ENCODE assay signal across 18 cellular contexts in genomic region chr18:31646332-31646822, GRCh38. TPM values are rescaled to one million over a fixed set of nuclear protein-coding genes. Genes with fewer than 3 reads are reported as not detected.
DNase-seq lines count a peak whose midpoint lies in the region; ATAC-seq and TF ChIP-seq lines count a peak whose summit lies in the region.
"Had no signal": no experiment of that assay in that cellular context is flagged by ENCODE, and none has a peak within 500 bp of the region (broad histone marks: within the 10 kb centered on the region; RNA-seq: fewer than 3 reads in every experiment).

No MANE protein-coding gene starts in this region.

- no peak for TF ChIP-seq CTCF in psoas muscle (IDR thresholded peaks at IDR 0.05)

- H3K4me1 ChIP-seq in BLaER1 (peaks cover 22% of the 10 kb centered on the region), psoas muscle (peaks cover 9% of the 10 kb centered on the region)

- peak overlapping the region; percentile 56 for H3K4me2 ChIP-seq in BLaER1

- H3K9me3 Mint-ChIP-seq in dendritic cell treated with granulocyte-macrophage colony-stimulating factor and Interleukin-4, amounts not matched to agents 40 ng/mL and 50 ng/mL, for 4 days: no peaks in the 10 kb centered on the region
- H3K9me3 Mint-ChIP-seq: T-helper 1 cell treated with Interleukin-12 subunit alpha and Interleukin-12 subunit beta and Interleukin-4 antibody, amounts not matched to agents 30 μg/mL and 1 μg/mL, for 36 hours had no signal

- DNase-seq in Kasumi-1 (lab: John Stamatoyannopoulos, UW): peak; percentile 34 to 37
- no peak for DNase-seq in caudate nucleus (lab: John Stamatoyannopoulos, UW)
- no peak for DNase-seq in left cardiac atrium
- DNase-seq in psoas muscle: no peak
- no peak for DNase-seq in NCI-H1436 treated with DMSO at 0.1 percent for 48 hours (lab: John Stamatoyannopoulos, UW)
- DNase-seq: activated CD4-positive, alpha-beta T cell treated with anti-CD3 and anti-CD28 coated beads, Interleukin-2, amount 50 U/mL, for 4 hours; activated naive CD4-positive, alpha-beta T cell treated with Interleukin-2 at 50 U/mL for 16 hours; DMS79; NCI-H2171; stimulated activated CD4-positive, alpha-beta T cell treated with anti-CD3 and anti-CD28 coated beads, Interleukin-1b, Interleukin-23, amount 100 ng/mL, for 48 hours had no signal

- H3K4me1 Mint-ChIP-seq in dendritic cell treated with granulocyte-macrophage colony-stimulating factor and Interleukin-4, amounts not matched to agents 40 ng/mL and 50 ng/mL, for 4 days (ENCODE audit: low read depth): peaks cover 8% of the 10 kb centered on the region

- intact Hi-C loops in dendritic cell treated with granulocyte-macrophage colony-stimulating factor and Interleukin-4, amounts not matched to agents 40 ng/mL and 50 ng/mL, for 4 days (cut with micrococcal nuclease): no loop called here
- intact Hi-C loops in left cardiac atrium (cut with DNase I) (no loop called here), psoas muscle (cut with DNase I) (no loop called here)

- H3K9ac ChIP-seq in BLaER1: no peak overlapping the region

- peak overlapping the region; percentile 12 for H3K27ac Mint-ChIP-seq in dendritic cell treated with granulocyte-macrophage colony-stimulating factor and Interleukin-4, amounts not matched to agents 40 ng/mL and 50 ng/mL, for 4 days
- H3K27ac Mint-ChIP-seq: T-helper 1 cell treated with Interleukin-12 subunit alpha and Interleukin-12 subunit beta and Interleukin-4 antibody, amounts not matched to agents 30 μg/mL and 1 μg/mL, for 36 hours had no signal

- H3K36me3 Mint-ChIP-seq in dendritic cell treated with granulocyte-macrophage colony-stimulating factor and Interleukin-4, amounts not matched to agents 40 ng/mL and 50 ng/mL, for 4 days (ENCODE audit: low read depth): no peaks in the 10 kb centered on the region

- ATAC-seq in GM18868 (IDR thresholded peaks at IDR 0.05; ENCODE audit: unreplicated experiment) (peak; percentile 27), left cardiac atrium (no peak), psoas muscle (no peak)
- ATAC-seq: Panc1 had no signal

- WGBS in psoas muscle, 3 donors: 76 to 83% (median 80%) methylated on average over 5 of the region's 5 CpGs

- no peaks in the 10 kb centered on the region for H3K36me3 ChIP-seq in BLaER1
- no peaks in the 10 kb centered on the region for H3K36me3 ChIP-seq in psoas muscle (ENCODE audit: insufficient read depth in 1 of 2, low read depth in 1 of 2)

- H3K4me3 ChIP-seq in BLaER1 (no peak overlapping the region), psoas muscle (no peak overlapping the region)

- H3K27ac ChIP-seq in BLaER1: 0 out of 2 replicates have a peak overlapping the region, but pooled peaks have one; percentile 2
- H3K27ac ChIP-seq in caudate nucleus (ENCODE audit: low read depth, low read length): no peak overlapping the region
- H3K27ac ChIP-seq in psoas muscle: no peak overlapping the region

- H3K27me3 ChIP-seq in BLaER1 (no peaks in the 10 kb centered on the region), psoas muscle (ENCODE audit: insufficient read depth in 3 of 3, low read length in 2 of 3) (no peaks in the 10 kb centered on the region)

- no peak overlapping the region for H3K4me3 Mint-ChIP-seq in dendritic cell treated with granulocyte-macrophage colony-stimulating factor and Interleukin-4, amounts not matched to agents 40 ng/mL and 50 ng/mL, for 4 days
- H3K4me3 Mint-ChIP-seq: T-helper 1 cell treated with Interleukin-12 subunit alpha and Interleukin-12 subunit beta and Interleukin-4 antibody, amounts not matched to agents 30 μg/mL and 1 μg/mL, for 36 hours had no signal

- H4K20me1 ChIP-seq in BLaER1: no peaks in the 10 kb centered on the region

- no peaks in the 10 kb centered on the region for H3K27me3 Mint-ChIP-seq in dendritic cell treated with granulocyte-macrophage colony-stimulating factor and Interleukin-4, amounts not matched to agents 40 ng/mL and 50 ng/mL, for 4 days

- H3K9me3 ChIP-seq in BLaER1 (no peaks in the 10 kb centered on the region), psoas muscle (no peaks in the 10 kb centered on the region)

RNA-seq across cellular contexts. Expression of gene B4GALT6, which starts 38.0 kb away (rescaled TPM):
- 10 to 100 TPM in 1 of 2 donors, 1 to 10 TPM in 1; 7.9 to 12.0 TPM for total RNA-seq in left cardiac atrium
- 10 to 100 TPM in 1 of 4 donors, 1 to 10 TPM in 3; 4.1 to 13.3 (median 9.0) TPM for total RNA-seq in psoas muscle
- polyA plus RNA-seq in psoas muscle: 1 to 10 TPM in 2 of 3 donors, under 1 TPM in 1; 0.98 to 6.7 (median 4.0) TPM

RNA-seq across cellular contexts. Expression of gene TTR, which starts 54.7 kb away (rescaled TPM):
- under 1 TPM in 1 of 2 donors, not detected in 1; 0.34 TPM for total RNA-seq in left cardiac atrium
- not detected for total RNA-seq in psoas muscle
- polyA plus RNA-seq in psoas muscle: under 1 TPM in 2 of 3 donors, not detected in 1; 0.21 to 0.25 TPM
- total RNA-seq: chondrocyte, mononuclear cell, pulmonary artery endothelial cell had no signal

Comparison
In these comparisons a context has a peak if more than half of its experiments do, and no peak if none do; other contexts are left out.
1. DNase-seq: peak in Kasumi-1 (2 of 2); none in caudate nucleus (0 of 61), left cardiac atrium (single experiment), psoas muscle (0 of 2) and NCI-H1436 treated with DMSO at 0.1 percent for 48 hours (single experiment).